In genomic region chr5:96627792-96628191, GRCh38 we compare ENCODE assay signal across 13 cellular contexts. TPM values are rescaled to one million over a fixed set of nuclear protein-coding genes. Genes with fewer than 3 reads are reported as not detected.
DNase-seq lines count a peak whose midpoint lies in the region; ATAC-seq and TF ChIP-seq lines count a peak whose summit lies in the region.
"Had no signal": no experiment of that assay in that cellular context is flagged by ENCODE, and none has a peak within 500 bp of the region (broad histone marks: within the 10 kb centered on the region; RNA-seq: fewer than 3 reads in every experiment).

No MANE protein-coding gene starts in this region.

- intact Hi-C loops in CD4-positive, alpha-beta memory T cell (cut with micrococcal nuclease), result no loop called here
- intact Hi-C loops in lower lobe of right lung (cut with DNase I), result no loop called here

- H3K4me1 ChIP-seq in CD4-positive, alpha-beta memory T cell (ENCODE audit: insufficient read depth, low read length), result no peaks in the 10 kb centered on the region
- no peaks in the 10 kb centered on the region for H3K4me1 ChIP-seq in lower lobe of right lung
- peaks cover 9% of the 10 kb centered on the region for H3K4me1 ChIP-seq in SJCRH30

- H3K36me3 Mint-ChIP-seq in CD4-positive, alpha-beta memory T cell, result no peaks in the 10 kb centered on the region
- H3K36me3 Mint-ChIP-seq in HFFc6 (ENCODE audit: low read depth), result no peaks in the 10 kb centered on the region
- peaks cover 7% of the 10 kb centered on the region for H3K36me3 Mint-ChIP-seq in endothelial cell (ENCODE audit: low read depth, unreplicated experiment)

- POLR2A ChIA-PET in CD4-positive, alpha-beta memory T cell (lab: Charles Lee; ENCODE audit: partially characterized antibody), result no interaction called here

- peak overlapping the region; percentile 23 for H3K27ac ChIP-seq in CD4-positive, alpha-beta memory T cell (ENCODE audit: low read depth, low read length)
- H3K27ac ChIP-seq in VCaP (peak overlapping the region; percentile 82), lower lobe of right lung (peak overlapping the region; percentile 14), SJCRH30 (no peak overlapping the region)
- H3K27ac ChIP-seq: dorsolateral prefrontal cortex had no signal

- no peaks in the 10 kb centered on the region for H3K9me3 ChIP-seq in CD4-positive, alpha-beta memory T cell (ENCODE audit: control insufficient read depth in 1 of 2, low read length in 2 of 2)
- H3K9me3 ChIP-seq in lower lobe of right lung (no peaks in the 10 kb centered on the region), SJCRH30 (replicated peaks) (no peaks in the 10 kb centered on the region)

- H3K27ac Mint-ChIP-seq in CD4-positive, alpha-beta memory T cell, result peak overlapping the region; percentile 5 to 93 (median 79)
- H3K27ac Mint-ChIP-seq in HFFc6 (peak overlapping the region; percentile 67), endothelial cell (ENCODE audit: unreplicated experiment) (no peak overlapping the region)
- H3K27ac Mint-ChIP-seq: CD14-positive monocyte had no signal

- no peak for TF ChIP-seq CTCF in HFFc6 (IDR thresholded peaks at IDR 0.05)
- no peak for TF ChIP-seq CTCF in VCaP (conservative IDR thresholded peaks at IDR 0.05)
- no peak for TF ChIP-seq CTCF in lower lobe of right lung (IDR thresholded peaks at IDR 0.05)
- TF ChIP-seq CTCF in endothelial cell (IDR thresholded peaks at IDR 0.05; ENCODE audit: unreplicated experiment), result no peak

- H3K4me3 Mint-ChIP-seq in CD4-positive, alpha-beta memory T cell, result peak overlapping the region; percentile 51 to 80 (median 72)
- H3K4me3 Mint-ChIP-seq in HFFc6, result peak overlapping the region; percentile 53; the same call in 1 of the 2 replicates
- no peak overlapping the region for H3K4me3 Mint-ChIP-seq in endothelial cell (ENCODE audit: unreplicated experiment)
- H3K4me3 Mint-ChIP-seq: CD14-positive monocyte had no signal

- H3K4me1 Mint-ChIP-seq in CD4-positive, alpha-beta memory T cell, result peaks cover 11 to 25% (median 15%) of the 10 kb centered on the region in 4 donors
- H3K4me1 Mint-ChIP-seq in HFFc6 (ENCODE audit: low read depth) (peaks cover 63% of the 10 kb centered on the region), endothelial cell (ENCODE audit: unreplicated experiment) (no peaks in the 10 kb centered on the region)

- ATAC-seq in lower lobe of right lung (peak; percentile 55 to 83), GM21526 (IDR thresholded peaks at IDR 0.05; ENCODE audit: low FRiP score, unreplicated experiment) (no peak)

- peak overlapping the region in 1 of 2 donors; percentile 27 for H3K4me3 ChIP-seq in CD4-positive, alpha-beta memory T cell (ENCODE audit: low read length in 2 of 2)
- no peak overlapping the region for H3K4me3 ChIP-seq in lower lobe of right lung
- no peak overlapping the region for H3K4me3 ChIP-seq in SJCRH30
- H3K4me3 ChIP-seq: dorsolateral prefrontal cortex had no signal

- H3K36me3 ChIP-seq in CD4-positive, alpha-beta memory T cell (ENCODE audit: insufficient read depth, low read length), result no peaks in the 10 kb centered on the region
- H3K36me3 ChIP-seq in lower lobe of right lung (no peaks in the 10 kb centered on the region), SJCRH30 (no peaks in the 10 kb centered on the region)

- H3K27me3 ChIP-seq in CD4-positive, alpha-beta memory T cell (ENCODE audit: insufficient read depth, low read length), result no peaks in the 10 kb centered on the region
- no peaks in the 10 kb centered on the region for H3K27me3 ChIP-seq in lower lobe of right lung (ENCODE audit: low read depth)
- H3K27me3 ChIP-seq in SJCRH30, result no peaks in the 10 kb centered on the region
- H3K27me3 ChIP-seq: dorsolateral prefrontal cortex had no signal

- CTCF ChIA-PET in CD4-positive, alpha-beta memory T cell (lab: Charles Lee; ENCODE audit: partially characterized antibody), result interaction anchor here (2.4 to 3.1 kb wide), 2 partner anchors 10 to 13 kb away, joined by 13 to 15 read pairs; no protein-coding TSS in a partner anchor

- no peaks in the 10 kb centered on the region for H3K27me3 Mint-ChIP-seq in CD4-positive, alpha-beta memory T cell
- H3K27me3 Mint-ChIP-seq in HFFc6 (ENCODE audit: insufficient read depth) (no peaks in the 10 kb centered on the region; the same call in 1 of the 2 replicates), endothelial cell (ENCODE audit: unreplicated experiment) (peaks cover 1% of the 10 kb centered on the region)

- DNase-seq in CD4-positive, alpha-beta memory T cell, result peak in 4 of 5 donors; percentile 15 to 24 (median 22)
- no peak for DNase-seq in HFFc6
- DNase-seq in lower lobe of right lung, result no peak
- no peak for DNase-seq in activated gamma-delta T cell treated with Interleukin-2 at 50 U/mL for 16 hours
- no peak for DNase-seq in SJCRH30
- DNase-seq in endothelial cell (ENCODE audit: low spot score), result no peak
- DNase-seq: dorsolateral prefrontal cortex; NCI-H1417; stimulated activated CD4-positive, alpha-beta T cell treated with anti-CD3 and anti-CD28 coated beads, Interleukin-2, amount 100 ng/mL, for 24 hours; stimulated activated naive CD4-positive, alpha-beta T cell treated with Interleukin-2 at 50 U/mL for 16 hours had no signal

- H3K9me3 Mint-ChIP-seq in CD4-positive, alpha-beta memory T cell, result no peaks in the 10 kb centered on the region
- H3K9me3 Mint-ChIP-seq in HFFc6, result no peaks in the 10 kb centered on the region
- no peaks in the 10 kb centered on the region for H3K9me3 Mint-ChIP-seq in endothelial cell (ENCODE audit: unreplicated experiment)
- H3K9me3 Mint-ChIP-seq: CD14-positive monocyte had no signal

RNA-seq across cellular contexts. Expression of gene CAST, which starts 34.4 kb away (rescaled TPM):
- total RNA-seq in CD4-positive, alpha-beta memory T cell, result 100 to 1,000 TPM; 196 to 207 TPM
- 10 to 100 TPM; 24.0 to 98.8 TPM for polyA plus RNA-seq in CD4-positive, alpha-beta memory T cell
- 100 to 1,000 TPM; 274 to 342 (median 322) TPM for total RNA-seq in HFFc6 (2021; fragmentation: NEBNext Ultra II Directional; extraction: Animal tissue kit (Norgen Biotek cat#: 25700))
- 272 TPM for total RNA-seq in lower lobe of right lung
- total RNA-seq in SJCRH30 (2014; rRNA removed; shearing (Covaris generic)), result 56.6 and 61.0 TPM in 2 replicates
- 105 TPM for total RNA-seq in endothelial cell (ENCODE audit: unreplicated experiment)

Comparison
In these comparisons a context has a peak if more than half of its experiments do, and no peak if none do; other contexts are left out.
1. DNase-seq: peak in CD4-positive, alpha-beta memory T cell (4 of 5); none in HFFc6 (single experiment), lower lobe of right lung (single experiment), activated gamma-delta T cell treated with Interleukin-2 at 50 U/mL for 16 hours (single experiment), SJCRH30 (0 of 2) and endothelial cell (single experiment).